Comparison of ENCODE assay signal across 16 cellular contexts in genomic region chr2:120852200-120852815, GRCh38.
"Had no signal": no experiment of that assay in that cellular context is flagged by ENCODE, and none has a peak within 500 bp of the region (broad histone marks: within the 10 kb centered on the region; RNA-seq: fewer than 3 reads in every experiment).

No MANE protein-coding gene starts in this region.

- H3K36me3 Mint-ChIP-seq: T-cell had no signal

- DNase-seq: activated CD4-positive, alpha-beta T cell treated with anti-CD3 and anti-CD28 coated beads for 4 hours; activated CD8-positive, alpha-beta memory T cell treated with anti-CD3 and anti-CD28 coated beads, Interleukin-2, amount 50 U/mL, for 48 hours; activated CD8-positive, alpha-beta T cell treated with anti-CD3 and anti-CD28 coated beads, Interleukin-2, amount 10 ng/mL, durations not matched to agents 7 days and 5 days; activated naive CD4-positive, alpha-beta T cell treated with anti-CD3 and anti-CD28 coated beads for 36 hours; body of pancreas; hippocampal formation; kidney glomerular epithelial cell; naive B cell; T-cell had no signal

- H3K27ac ChIP-seq: adrenal gland, body of pancreas, dorsolateral prefrontal cortex, skin epidermis, vagina, VCaP had no signal

- H3K36me3 ChIP-seq: adrenal gland, vagina had no signal

- H3K4me1 ChIP-seq: adrenal gland, body of pancreas had no signal

- ATAC-seq: activated CD8-positive, alpha-beta T cell treated with anti-CD3 and anti-CD28 coated beads, Interleukin-2, amount 10 ng/mL, durations not matched to agents 7 days and 5 days; body of pancreas; esophagus mucosa; T-cell had no signal

- H3K27me3 Mint-ChIP-seq: T-cell had no signal

- H3K27ac Mint-ChIP-seq: activated CD8-positive, alpha-beta T cell treated with anti-CD3 and anti-CD28 coated beads, Interleukin-2, amount 10 ng/mL, durations not matched to agents 7 days and 5 days; activated naive CD4-positive, alpha-beta T cell treated with anti-CD3 and anti-CD28 coated beads for 36 hours; mesothelial cell of epicardium; T-cell had no signal

- H3K27me3 ChIP-seq: adrenal gland, body of pancreas, dorsolateral prefrontal cortex, vagina had no signal

- H3K4me1 Mint-ChIP-seq: naive B cell, T-cell had no signal

- H3K4me3 Mint-ChIP-seq: activated CD8-positive, alpha-beta T cell treated with anti-CD3 and anti-CD28 coated beads, Interleukin-2, amount 10 ng/mL, durations not matched to agents 7 days and 5 days; activated naive CD4-positive, alpha-beta T cell treated with anti-CD3 and anti-CD28 coated beads for 36 hours; mesothelial cell of epicardium; naive B cell; T-cell had no signal

- H3K4me3 ChIP-seq: adrenal gland, body of pancreas, dorsolateral prefrontal cortex, skin epidermis, vagina had no signal
